In genomic region chr17:1512351-1512750, GRCh38 we compare ENCODE assay signal across 18 cellular contexts. TPM values are rescaled to one million over a fixed set of nuclear protein-coding genes. Genes with fewer than 3 reads are reported as not detected.
A peak's percentile ranks its signal among the peaks of the same experiment; 100 is the strongest.
DNase-seq lines count a peak whose midpoint lies in the region; ATAC-seq and TF ChIP-seq lines count a peak whose summit lies in the region.
"Had no signal": no experiment of that assay in that cellular context is flagged by ENCODE, and none has a peak within 500 bp of the region (broad histone marks: within the 10 kb centered on the region; RNA-seq: fewer than 3 reads in every experiment).

No MANE protein-coding gene starts in this region.

- WGBS in right cardiac atrium: 72% methylated on average over 2 of the region's 2 CpGs
- 100% methylated on average over 2 of the region's 2 CpGs for WGBS in hepatocyte (ENCODE audit: low lambda C conversion rate, missing lambda C conversion rate)
- 53 to 85% methylated on average over 2 of the region's 2 CpGs for WGBS in sigmoid colon, 2 donors

- ATAC-seq in right cardiac atrium (no peak), left ventricle myocardium superior (no peak), HG02571 (IDR thresholded peaks at IDR 0.05; ENCODE audit: unreplicated experiment) (no peak), HG03442 (IDR thresholded peaks at IDR 0.05; ENCODE audit: unreplicated experiment) (no peak)
- ATAC-seq: GM12878 had no signal

- DNase-seq in right cardiac atrium: no peak
- no peak for DNase-seq in left ventricle myocardium superior
- no peak for DNase-seq in hepatocyte (ENCODE audit: low spot score)
- no peak for DNase-seq in sigmoid colon
- DNase-seq in vagina (ENCODE audit: extremely low spot score in 2 of 2): no peak
- no peak for DNase-seq in DMS53 treated with DMSO at 0.1 percent for 48 hours (lab: John Stamatoyannopoulos, UW; ENCODE audit: unreplicated experiment)
- DNase-seq: activated gamma-delta T cell; CD8-positive, alpha-beta memory T cell; central memory CD4-positive, alpha-beta T cell; erythroblast; Karpas-422; mesendoderm; NCI-H510A; ovary had no signal

- no peak overlapping the region for H2AFZ ChIP-seq in hepatocyte

- H3K27ac ChIP-seq in right cardiac atrium (ENCODE audit: low read length) (peak overlapping the region; percentile 93), hepatocyte (peak overlapping the region; percentile 20), sigmoid colon (peak overlapping the region; percentile 69 to 77 (median 71)), vagina (peak overlapping the region; percentile 84)
- H3K27ac ChIP-seq: HL-60, ovary had no signal

- no peaks in the 10 kb centered on the region for H3K9me2 ChIP-seq in hepatocyte (replicated peaks; ENCODE audit: insufficient read depth)

- no peak for TF ChIP-seq EP300 in sigmoid colon (IDR thresholded peaks at IDR 0.05)

- no peaks in the 10 kb centered on the region for H3K9me3 ChIP-seq in right cardiac atrium (ENCODE audit: control insufficient read depth, low read length)
- H3K9me3 ChIP-seq in hepatocyte (ENCODE audit: low read depth): no peaks in the 10 kb centered on the region
- H3K9me3 ChIP-seq in sigmoid colon: no peaks in the 10 kb centered on the region
- no peaks in the 10 kb centered on the region for H3K9me3 ChIP-seq in vagina
- H3K9me3 ChIP-seq: ovary had no signal

- H3K36me3 ChIP-seq in hepatocyte (replicated peaks; ENCODE audit: insufficient read depth, low read depth) (no peaks in the 10 kb centered on the region), sigmoid colon (peaks cover 7 to 39% (median 31%) of the 10 kb centered on the region in 4 donors), vagina (peaks cover 0 to 17% of the 10 kb centered on the region in 2 donors)
- H3K36me3 ChIP-seq: ovary had no signal

- H3K79me2 ChIP-seq in hepatocyte: peaks cover 25% of the 10 kb centered on the region

- TF ChIP-seq POLR2A in sigmoid colon (IDR thresholded peaks at IDR 0.05) (no peak), vagina (IDR thresholded peaks at IDR 0.05) (no peak)

- H3K27me3 ChIP-seq in right cardiac atrium (ENCODE audit: control insufficient read depth, insufficient read depth): no peaks in the 10 kb centered on the region
- no peaks in the 10 kb centered on the region for H3K27me3 ChIP-seq in hepatocyte
- no peaks in the 10 kb centered on the region for H3K27me3 ChIP-seq in sigmoid colon
- no peaks in the 10 kb centered on the region for H3K27me3 ChIP-seq in vagina
- H3K27me3 ChIP-seq: ovary had no signal

- intact Hi-C loops in right cardiac atrium (cut with DNase I): loop anchor here in 2 of 4 donors (5.0 to 10.0 kb wide), 3 partner anchors 145 to 238 kb away; partner anchors contain the start of genes BHLHA9 (in 1 of the 2) and TRARG1 (in 1 of the 2)
- intact Hi-C loops in left ventricle myocardium superior (cut with micrococcal nuclease): loop anchor here (10.0 kb wide), 1 partner anchor 148 kb away; no protein-coding TSS in a partner anchor
- intact Hi-C loops in sigmoid colon (cut with DNase I): no loop called here
- intact Hi-C loops in vagina (cut with DNase I): loop anchor here (5.0 kb wide), 1 partner anchor 245 kb away; no protein-coding TSS in a partner anchor

- H3K4me1 ChIP-seq in right cardiac atrium (ENCODE audit: control insufficient read depth, insufficient read depth, low read length) (peaks cover 23% of the 10 kb centered on the region), hepatocyte (ENCODE audit: insufficient read depth) (peaks cover 8% of the 10 kb centered on the region), sigmoid colon (peaks cover 0 to 58% (median 49%) of the 10 kb centered on the region in 4 donors), vagina (peaks cover 69% of the 10 kb centered on the region)

- H3K4me2 ChIP-seq in hepatocyte: no peak overlapping the region

- H3K4me3 ChIP-seq in right cardiac atrium (ENCODE audit: low read length) (no peak overlapping the region), hepatocyte (no peak overlapping the region), sigmoid colon (no peak overlapping the region), vagina (no peak overlapping the region)
- H3K4me3 ChIP-seq: GM12878, ovary had no signal

- no peaks in the 10 kb centered on the region for H4K20me1 ChIP-seq in hepatocyte (ENCODE audit: insufficient read depth, poor library complexity, severe bottlenecking)

- TF ChIP-seq CTCF in hepatocyte (IDR thresholded peaks at IDR 0.05; ENCODE audit: poor library complexity): no peak
- TF ChIP-seq CTCF in sigmoid colon (IDR thresholded peaks at IDR 0.05): no peak
- TF ChIP-seq CTCF in vagina (IDR thresholded peaks at IDR 0.05): no peak

RNA-seq across cellular contexts. Expression of gene INPP5K, which starts 4.1 kb away (rescaled TPM):
- total RNA-seq in right cardiac atrium (10 to 100 TPM; 28.7 to 34.7 (median 32.4) TPM), left ventricle myocardium superior (39.1 TPM), hepatocyte (34.7 and 48.4 TPM in 2 replicates), sigmoid colon (10 to 100 TPM; 41.0 to 66.5 (median 58.7) TPM), vagina (96.0 TPM)
- polyA plus RNA-seq in right cardiac atrium (21.4 TPM), hepatocyte (33.5 and 40.4 TPM in 2 replicates), sigmoid colon (10 to 100 TPM; 25.7 to 33.1 (median 31.2) TPM)

RNA-seq across cellular contexts. Expression of gene MYO1C, which starts 19.9 kb away (rescaled TPM):
- total RNA-seq in right cardiac atrium (100 to 1,000 TPM; 149 to 185 (median 180) TPM), left ventricle myocardium superior (200 TPM), hepatocyte (74.4 and 76.8 TPM in 2 replicates), sigmoid colon (100 to 1,000 TPM; 102 to 179 (median 117) TPM), vagina (118 TPM)
- polyA plus RNA-seq in right cardiac atrium (78.9 TPM), hepatocyte (85.3 and 92.3 TPM in 2 replicates), sigmoid colon (100 to 1,000 TPM in 1 of 3 donors, 10 to 100 TPM in 2; 72.7 to 116 (median 86.2) TPM)

RNA-seq across cellular contexts. Expression of gene PITPNA, which starts 50.2 kb away (rescaled TPM):
- 10 to 100 TPM; 46.5 to 63.5 (median 53.6) TPM for total RNA-seq in right cardiac atrium
- 19.6 TPM for polyA plus RNA-seq in right cardiac atrium
- total RNA-seq in left ventricle myocardium superior: 52.6 TPM
- total RNA-seq in hepatocyte: 25.4 and 26.8 TPM in 2 replicates
- 55.0 and 58.0 TPM in 2 replicates for polyA plus RNA-seq in hepatocyte
- 10 to 100 TPM; 28.5 to 45.1 (median 34.4) TPM for total RNA-seq in sigmoid colon
- polyA plus RNA-seq in sigmoid colon: 10 to 100 TPM; 33.8 to 41.9 (median 37.8) TPM
- total RNA-seq in vagina: 46.4 TPM

RNA-seq across cellular contexts. Expression of gene CRK, which starts 56.3 kb away (rescaled TPM):
- total RNA-seq in right cardiac atrium (10 to 100 TPM; 33.9 to 44.8 (median 38.9) TPM), left ventricle myocardium superior (37.9 TPM), hepatocyte (66.7 and 72.1 TPM in 2 replicates), sigmoid colon (10 to 100 TPM; 61.5 to 88.7 (median 76.1) TPM), vagina (57.5 TPM)
- polyA plus RNA-seq in right cardiac atrium (21.3 TPM), hepatocyte (66.5 and 69.2 TPM in 2 replicates), sigmoid colon (10 to 100 TPM; 33.6 to 68.4 (median 48.0) TPM)

Comparison
In these comparisons a context has a peak if more than half of its experiments do, and no peak if none do; other contexts are left out.
1. H3K27ac ChIP-seq: peak in every context shown above with its lines; median percentile 93 in right cardiac atrium; 84 in vagina; 71 in sigmoid colon; 20 in hepatocyte.